20 cellular contexts compared by ENCODE assay signal in genomic region chr1:91706140-91706957, GRCh38.
DNase-seq lines count a peak whose midpoint lies in the region; ATAC-seq and TF ChIP-seq lines count a peak whose summit lies in the region.
"Had no signal": no experiment of that assay in that cellular context is flagged by ENCODE, and none has a peak within 500 bp of the region (broad histone marks: within the 10 kb centered on the region; RNA-seq: fewer than 3 reads in every experiment).

No MANE protein-coding gene starts in this region.

- H3K79me1 ChIP-seq in mesenchymal stem cell (replicated peaks; ENCODE audit: low read length, poor library complexity, severe bottlenecking), result no peaks in the 10 kb centered on the region

- no peak for DNase-seq in activated T-cell treated with anti-CD3 and anti-CD28 coated beads, Interleukin-2, amount 50 U/mL, for 72 hours
- no peak for DNase-seq in activated T-cell treated with anti-CD3 and anti-CD28 coated beads, Interleukin-2, amount 50 U/mL, for 48 hours
- peak; percentile 20 for DNase-seq in ELF-1 (ENCODE audit: low read depth, low spot score)
- no peak for DNase-seq in adrenal gland
- DNase-seq in mesenchymal stem cell, result no peak
- DNase-seq in NOMO-1 treated with dmso at 0.1 percent for 144 hours (lab: John Stamatoyannopoulos, UW; ENCODE audit: unreplicated experiment), result no peak
- DNase-seq in mesothelial cell of epicardium (ENCODE audit: low spot score in 2 of 2, unreplicated experiment in 2 of 2), result no peak
- DNase-seq: 8988T, DMS 273 treated with DMSO at 0.1 percent for 48 hours, GDM1, GM23248, MM.1S, NCI-H1092 treated with DMSO at 0.1 percent for 48 hours, NCI-H146, NCI-H2029 treated with DMSO at 0.1 percent for 48 hours, NCI-H2171 had no signal

- no peak overlapping the region for H3K9ac ChIP-seq in mesenchymal stem cell (ENCODE audit: low read length)
- H3K9ac ChIP-seq: GM23248 had no signal

- H3K9me3 ChIP-seq in adrenal gland (replicated peaks in 1 of 3) (no peaks in the 10 kb centered on the region), mesenchymal stem cell (ENCODE audit: control insufficient read depth, low read length) (no peaks in the 10 kb centered on the region)

- 69 to 80% (median 74%) methylated on average over 5 of the region's 5 CpGs for WGBS in adrenal gland, 4 donors
- 92% methylated on average over 5 of the region's 5 CpGs for WGBS in mesenchymal stem cell

- H3K9me3 Mint-ChIP-seq in activated T-cell treated with anti-CD3 and anti-CD28 coated beads, Interleukin-2, amount 50 U/mL, for 72 hours, result no peaks in the 10 kb centered on the region
- no peaks in the 10 kb centered on the region for H3K9me3 Mint-ChIP-seq in mesothelial cell of epicardium

- H3K4me3 ChIP-seq in adrenal gland (no peak overlapping the region), mesenchymal stem cell (ENCODE audit: insufficient read depth in 1 of 2, low read depth in 1 of 2, low read length in 2 of 2) (no peak overlapping the region)
- H3K4me3 ChIP-seq: GM23248 had no signal

- no peak overlapping the region for H3K4me3 Mint-ChIP-seq in activated T-cell treated with anti-CD3 and anti-CD28 coated beads, Interleukin-2, amount 50 U/mL, for 72 hours
- H3K4me3 Mint-ChIP-seq in mesothelial cell of epicardium, result no peak overlapping the region
- H3K4me3 Mint-ChIP-seq: CD14-positive monocyte had no signal

- no peak overlapping the region for H2BK5ac ChIP-seq in mesenchymal stem cell (ENCODE audit: low read depth, low read length, poor library complexity, severe bottlenecking)

- peak overlapping the region; percentile 28 for H3K27ac Mint-ChIP-seq in activated T-cell treated with anti-CD3 and anti-CD28 coated beads, Interleukin-2, amount 50 U/mL, for 72 hours
- H3K27ac Mint-ChIP-seq in mesothelial cell of epicardium, result no peak overlapping the region
- H3K27ac Mint-ChIP-seq: CD14-positive monocyte had no signal

- peaks cover 14% of the 10 kb centered on the region for H3K4me1 Mint-ChIP-seq in activated T-cell treated with anti-CD3 and anti-CD28 coated beads, Interleukin-2, amount 50 U/mL, for 72 hours (ENCODE audit: low read depth)
- peaks cover under 1% of the 10 kb centered on the region for H3K4me1 Mint-ChIP-seq in mesothelial cell of epicardium
- H3K4me1 Mint-ChIP-seq: CD14-positive monocyte had no signal

- peaks cover 1 to 4% of the 10 kb centered on the region in 2 donors for H3K36me3 Mint-ChIP-seq in activated T-cell treated with anti-CD3 and anti-CD28 coated beads, Interleukin-2, amount 50 U/mL, for 72 hours (ENCODE audit: insufficient read depth in 2 of 2)
- H3K36me3 Mint-ChIP-seq in mesothelial cell of epicardium, result peaks cover 7% of the 10 kb centered on the region
- H3K36me3 Mint-ChIP-seq: CD14-positive monocyte had no signal

- peak in 1 of 2 donors; percentile 23 for ATAC-seq in activated T-cell treated with anti-CD3 and anti-CD28 coated beads, Interleukin-2, amount 50 U/mL, for 72 hours (replicated peaks in 1 of 2)
- ATAC-seq in GM19328 (IDR thresholded peaks at IDR 0.05; ENCODE audit: unreplicated experiment), result no peak
- ATAC-seq: HCT116, Panc1 had no signal

- H2BK12ac ChIP-seq in mesenchymal stem cell (ENCODE audit: low read length in 2 of 2), result no peak overlapping the region

- no peak overlapping the region for H2BK120ac ChIP-seq in mesenchymal stem cell (ENCODE audit: low read depth, low read length)

- TF ChIP-seq CTCF in adrenal gland (IDR thresholded peaks at IDR 0.05) (no peak), mesothelial cell of epicardium (IDR thresholded peaks at IDR 0.05; ENCODE audit: unreplicated experiment) (no peak)

- no peak overlapping the region for H3K4ac ChIP-seq in mesenchymal stem cell (ENCODE audit: low read depth in 1 of 2, low read length in 2 of 2)

- H3K23ac ChIP-seq in mesenchymal stem cell (ENCODE audit: low read length in 2 of 2), result no peak overlapping the region

- H2AK5ac ChIP-seq in mesenchymal stem cell (ENCODE audit: low read length, severe bottlenecking), result no peak overlapping the region

- H3K27ac ChIP-seq in adrenal gland (peak overlapping the region in 3 of 5 donors; percentile 1 to 58 (median 26)), mesenchymal stem cell (ENCODE audit: low read length, poor library complexity, severe bottlenecking) (no peak overlapping the region)
- H3K27ac ChIP-seq: GM23248 had no signal

- TF ChIP-seq POLR2A in adrenal gland (IDR thresholded peaks at IDR 0.05), result no peak

- H3K18ac ChIP-seq in mesenchymal stem cell (ENCODE audit: low read depth in 1 of 2, low read length in 2 of 2), result no peak overlapping the region

- H3K4me1 ChIP-seq in adrenal gland (replicated peaks in 1 of 2) (peaks cover 3 to 22% of the 10 kb centered on the region in 2 donors), mesenchymal stem cell (ENCODE audit: control insufficient read depth, insufficient read depth, low read depth, low read length) (no peaks in the 10 kb centered on the region)

- intact Hi-C loops in adrenal gland (cut with DNase I), result no loop called here

- H3K27me3 Mint-ChIP-seq in activated T-cell treated with anti-CD3 and anti-CD28 coated beads, Interleukin-2, amount 50 U/mL, for 72 hours (ENCODE audit: low read depth), result no peaks in the 10 kb centered on the region
- H3K27me3 Mint-ChIP-seq in mesothelial cell of epicardium (ENCODE audit: low read depth), result no peaks in the 10 kb centered on the region

- H4K8ac ChIP-seq in mesenchymal stem cell (ENCODE audit: low read length), result no peak overlapping the region

- H3K27me3 ChIP-seq in adrenal gland (no peaks in the 10 kb centered on the region), mesenchymal stem cell (ENCODE audit: control insufficient read depth in 1 of 2, insufficient read depth in 1 of 2, low read length in 2 of 2) (no peaks in the 10 kb centered on the region)

- H3K4me2 ChIP-seq in mesenchymal stem cell (ENCODE audit: low read length, poor library complexity, severe bottlenecking), result no peak overlapping the region

- H3K14ac ChIP-seq in mesenchymal stem cell (ENCODE audit: low read length in 2 of 2), result no peak overlapping the region

- peaks cover 0 to 46% of the 10 kb centered on the region in 2 donors for H3K36me3 ChIP-seq in adrenal gland (replicated peaks in 1 of 2)
- peaks cover 13 to 91% of the 10 kb centered on the region in 2 experiments for H3K36me3 ChIP-seq in mesenchymal stem cell (ENCODE audit: control insufficient read depth in 1 of 2, insufficient read depth in 2 of 2, low read depth in 1 of 2, low read length in 2 of 2)

- no peak overlapping the region for H4K91ac ChIP-seq in mesenchymal stem cell (ENCODE audit: low read length)

- H2BK15ac ChIP-seq in mesenchymal stem cell (ENCODE audit: low read depth, poor library complexity, severe bottlenecking), result peak overlapping the region; percentile 34

- H2AFZ ChIP-seq in mesenchymal stem cell (ENCODE audit: low read depth, low read length), result no peak overlapping the region
- H2AFZ ChIP-seq: GM23248 had no signal
